In the genomic region with DNA sequence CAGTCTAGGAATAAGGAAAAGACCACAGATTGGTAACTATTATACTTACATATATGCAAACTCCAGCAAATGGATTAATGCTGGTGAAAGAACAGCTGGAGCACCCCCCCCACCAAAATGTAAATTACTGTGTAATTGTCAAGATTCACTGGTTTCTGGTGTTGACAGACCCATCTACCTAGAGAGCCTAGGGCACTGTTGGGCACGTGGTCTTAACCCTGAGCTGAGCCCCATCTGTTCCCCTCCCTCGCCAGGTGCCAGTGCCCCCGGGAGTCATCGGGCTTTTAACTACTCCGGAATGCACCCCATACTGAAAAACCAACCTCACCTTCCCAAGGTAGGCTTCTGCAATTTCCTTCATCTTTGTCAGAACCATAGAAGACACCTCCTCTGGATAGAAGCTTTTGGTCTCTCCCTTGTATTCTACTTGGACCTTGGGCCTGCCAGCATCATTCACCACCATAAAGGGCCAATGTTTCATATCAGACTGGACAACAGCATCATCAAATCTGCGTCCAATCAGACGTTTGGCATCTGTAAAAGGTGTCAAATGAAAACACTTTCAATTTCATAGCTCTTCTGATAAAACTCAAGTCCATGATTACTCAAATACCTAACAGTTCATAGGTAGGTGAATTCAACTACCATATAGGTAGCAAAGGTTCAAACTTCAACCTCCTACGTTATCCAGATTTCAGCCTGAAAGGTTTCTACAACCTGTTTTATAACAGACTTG, we compare ENCODE assay signal across 8 cellular contexts. TPM values are rescaled to one million over a fixed set of nuclear protein-coding genes. Genes with fewer than 3 reads are reported as not detected.
DNase-seq lines count a peak whose midpoint lies in the region; ATAC-seq and TF ChIP-seq lines count a peak whose summit lies in the region.

No MANE protein-coding gene starts in this region.

- ATAC-seq in WTC11 (no peak), gastroesophageal sphincter (no peak)

- DNase-seq in activated CD4-positive, alpha-beta T cell treated with anti-CD3 and anti-CD28 coated beads, Interleukin-2, amount 10 ng/mL, durations not matched to agents 7 days and 5 days: no peak
- no peak for DNase-seq in activated CD4-positive, alpha-beta T cell treated with anti-CD3 and anti-CD28 coated beads, Interleukin-2, amount 50 U/mL, for 4 hours
- DNase-seq in WTC11 (ENCODE audit: low spot score): no peak
- DNase-seq in SKM-1 treated with dmso at 0.1 percent for 144 hours (lab: John Stamatoyannopoulos, UW; ENCODE audit: unreplicated experiment): no peak
- DNase-seq in COR-L47 (lab: John Stamatoyannopoulos, UW): no peak
- DNase-seq in NCI-H510A treated with DMSO at 0.1 percent for 48 hours (lab: John Stamatoyannopoulos, UW): no peak

- TF ChIP-seq EP300 in gastroesophageal sphincter (IDR thresholded peaks at IDR 0.05): no peak

- H3K9me3 ChIP-seq in gastroesophageal sphincter: no peaks in the 10 kb centered on the region

- H3K36me3 Mint-ChIP-seq in activated CD4-positive, alpha-beta T cell treated with anti-CD3 and anti-CD28 coated beads, Interleukin-2, amount 10 ng/mL, durations not matched to agents 7 days and 5 days (ENCODE audit: low read depth): peaks cover 70% of the 10 kb centered on the region
- H3K36me3 Mint-ChIP-seq in WTC11: peaks cover 65% of the 10 kb centered on the region

- no peaks in the 10 kb centered on the region for H3K27me3 ChIP-seq in gastroesophageal sphincter

- peaks cover 47% of the 10 kb centered on the region for H3K4me1 Mint-ChIP-seq in activated CD4-positive, alpha-beta T cell treated with anti-CD3 and anti-CD28 coated beads, Interleukin-2, amount 10 ng/mL, durations not matched to agents 7 days and 5 days
- H3K4me1 Mint-ChIP-seq in WTC11: peaks cover 51% of the 10 kb centered on the region

- H3K4me3 ChIP-seq in gastroesophageal sphincter: peak overlapping the region; percentile 69 to 91
- H3K4me3 ChIP-seq in skin epidermis: peak overlapping the region; percentile 64 to 98 (median 95)

- H3K36me3 ChIP-seq in gastroesophageal sphincter: peaks cover 7 to 58% of the 10 kb centered on the region in 2 donors

- peaks cover 5 to 80% (median 43%) of the 10 kb centered on the region in 3 donors for H3K4me1 ChIP-seq in gastroesophageal sphincter

- TF ChIP-seq POLR2A in gastroesophageal sphincter (IDR thresholded peaks at IDR 0.05): no peak

- 3 to 8% methylated on average over 7 to 8 of the region's 8 CpGs for WGBS in gastroesophageal sphincter (ENCODE audit: low coverage in 1 of 2), 2 donors

- H3K9me3 Mint-ChIP-seq in activated CD4-positive, alpha-beta T cell treated with anti-CD3 and anti-CD28 coated beads, Interleukin-2, amount 10 ng/mL, durations not matched to agents 7 days and 5 days: no peaks in the 10 kb centered on the region
- H3K9me3 Mint-ChIP-seq in WTC11: no peaks in the 10 kb centered on the region

- peak overlapping the region; percentile 86 to 100 (median 99) for H3K27ac ChIP-seq in gastroesophageal sphincter
- peak overlapping the region in 12 of 21 experiments; percentile 8 to 100 (median 100) for H3K27ac ChIP-seq in skin epidermis

- TF ChIP-seq CTCF in WTC11 (IDR thresholded peaks at IDR 0.05): no peak
- no peak for TF ChIP-seq CTCF in gastroesophageal sphincter (IDR thresholded peaks at IDR 0.05)

- peak overlapping the region; percentile 100 for H3K4me3 Mint-ChIP-seq in activated CD4-positive, alpha-beta T cell treated with anti-CD3 and anti-CD28 coated beads, Interleukin-2, amount 10 ng/mL, durations not matched to agents 7 days and 5 days
- H3K4me3 Mint-ChIP-seq in WTC11: peak overlapping the region; percentile 96

- CTCF ChIA-PET in activated CD4-positive, alpha-beta T cell treated with anti-CD3 and anti-CD28 coated beads, Interleukin-2, amount 10 ng/mL, durations not matched to agents 7 days and 5 days (lab: Charles Lee): interaction anchor here (0.9 to 1.6 kb wide), 5 partner anchors 13 to 391 kb away, joined by 3 to 7 read pairs (median 3); no protein-coding TSS in a partner anchor
- CTCF ChIA-PET in WTC11 (lab: Charles Lee): interaction anchor here (0.5 to 0.9 kb wide), 2 partner anchors 84 to 201 kb away, joined by 3 read pairs; no protein-coding TSS in a partner anchor

- H3K27ac Mint-ChIP-seq in activated CD4-positive, alpha-beta T cell treated with anti-CD3 and anti-CD28 coated beads, Interleukin-2, amount 10 ng/mL, durations not matched to agents 7 days and 5 days: peak overlapping the region; percentile 100
- peak overlapping the region; percentile 94 for H3K27ac Mint-ChIP-seq in WTC11

- no peaks in the 10 kb centered on the region for H3K27me3 Mint-ChIP-seq in activated CD4-positive, alpha-beta T cell treated with anti-CD3 and anti-CD28 coated beads, Interleukin-2, amount 10 ng/mL, durations not matched to agents 7 days and 5 days
- H3K27me3 Mint-ChIP-seq in WTC11 (ENCODE audit: low read depth): no peaks in the 10 kb centered on the region

- POLR2A ChIA-PET in activated CD4-positive, alpha-beta T cell treated with anti-CD3 and anti-CD28 coated beads, Interleukin-2, amount 10 ng/mL, durations not matched to agents 7 days and 5 days (lab: Charles Lee): interaction anchor here (0.6 to 1.6 kb wide), 2 partner anchors 10 to 11 kb away, joined by 3 read pairs; no protein-coding TSS in a partner anchor
- POLR2A ChIA-PET in WTC11 (lab: Charles Lee): no interaction called here

TF ChIP-seq in WTC11, 78 proteins besides CTCF, POLR2A, EP300 and RAD21:
- TF ChIP-seq ZNF512 (CRISPR knock-in tag; IDR thresholded peaks at IDR 0.05; ENCODE audit: borderline replicate concordance) (no peak), E2F1 (CRISPR knock-in tag; IDR thresholded peaks at IDR 0.05) (0 out of 2 replicates have a peak, but pooled peaks have one; percentile 25), FOXJ3 (CRISPR knock-in tag; IDR thresholded peaks at IDR 0.05; ENCODE audit: borderline replicate concordance) (no peak), TEAD4 (CRISPR knock-in tag; IDR thresholded peaks at IDR 0.05) (no peak), ZNF425 (CRISPR knock-in tag; conservative IDR thresholded peaks at IDR 0.05) (peak; percentile 60; the same call in 1 of the 2 replicates)

RNA-seq across cellular contexts. Expression of gene HSPA8, which starts 1.5 kb away (rescaled TPM):
- total RNA-seq in activated CD4-positive, alpha-beta T cell treated with anti-CD3 and anti-CD28 coated beads, Interleukin-2, amount 10 ng/mL, durations not matched to agents 7 days and 5 days: 1,000 to 10,000 TPM; 2,083 to 2,541 TPM
- total RNA-seq in WTC11 (2021): 1,051 to 1,124 TPM (median 1,087 TPM) in 3 replicates
- total RNA-seq in gastroesophageal sphincter: 1,000 to 10,000 TPM in 3 of 4 donors, 100 to 1,000 TPM in 1; 976 to 1,475 (median 1,128) TPM
